ENCODE assay signal across 1 cellular context in the genomic region with DNA sequence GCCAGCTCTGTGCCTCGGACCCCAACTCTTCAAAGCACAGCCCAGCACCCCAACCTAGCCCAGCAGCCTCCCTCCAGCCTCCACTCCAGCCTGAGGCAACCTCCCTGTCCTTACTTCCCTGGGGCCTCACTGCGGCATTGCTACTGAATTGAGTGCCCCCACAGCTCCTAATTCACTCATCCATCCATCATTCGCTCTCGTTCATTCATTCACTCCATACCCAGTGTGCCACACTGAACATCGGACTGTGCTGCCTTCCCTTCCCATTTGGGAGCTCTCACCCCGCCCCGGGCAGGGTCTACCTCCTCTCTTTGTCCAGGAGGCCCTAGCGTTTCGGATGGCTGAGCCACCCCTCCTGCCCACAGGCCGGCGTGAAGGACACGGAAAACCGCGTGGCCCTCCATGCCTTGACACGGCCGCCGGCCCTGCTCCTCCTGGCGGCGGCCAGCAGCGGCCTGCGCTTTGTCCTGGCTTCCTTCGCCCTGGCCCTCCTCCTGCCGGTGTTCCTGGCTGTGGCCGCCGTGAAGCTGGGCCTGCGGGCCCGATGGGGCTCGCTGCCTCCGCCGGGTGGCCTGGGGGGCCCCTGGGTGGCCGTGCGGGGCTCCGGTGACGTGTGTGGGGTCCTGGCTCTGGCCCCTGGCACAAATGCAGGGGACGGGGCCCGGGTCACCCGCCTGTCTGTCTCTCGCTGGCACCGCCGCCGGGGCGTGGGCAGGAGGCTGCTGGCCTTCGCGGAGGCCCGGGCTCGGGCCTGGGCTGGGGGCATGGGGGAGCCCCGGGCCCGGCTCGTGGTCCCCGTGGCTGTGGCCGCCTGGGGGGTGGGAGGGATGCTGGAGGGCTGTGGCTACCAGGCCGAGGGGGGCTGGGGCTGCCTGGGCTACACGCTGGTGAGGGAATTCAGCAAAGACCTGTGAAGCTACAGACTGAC.
TF ChIP-seq lines count a peak whose summit lies in the region.

No MANE protein-coding gene starts in this region.

TF ChIP-seq in H1, 55 proteins besides CTCF, POLR2A, EP300 and RAD21:
- TF ChIP-seq HDAC2 (IDR thresholded peaks at IDR 0.05; ENCODE audit: borderline replicate concordance in 1 of 2, low read depth in 2 of 2, low read length in 2 of 2) (no peak), TAF1 (IDR thresholded peaks at IDR 0.05; ENCODE audit: low read depth, low read length) (no peak), BRCA1 (IDR thresholded peaks at IDR 0.05; ENCODE audit: low read depth, low read length) (no peak), RNF2 (IDR thresholded peaks at IDR 0.05; ENCODE audit: borderline replicate concordance, low read depth, low read length, missing control alignments, poor library complexity, severe bottlenecking) (no peak), SRF (IDR thresholded peaks at IDR 0.05; ENCODE audit: low read depth, low read length) (no peak), RFX5 (IDR thresholded peaks at IDR 0.05; ENCODE audit: borderline replicate concordance, low read depth, low read length) (no peak), RBBP5 (IDR thresholded peaks at IDR 0.05; ENCODE audit: borderline replicate concordance, low read depth, low read length) (no peak), RXRA (IDR thresholded peaks at IDR 0.05; ENCODE audit: insufficient read depth, low read depth, low read length) (no peak), TAF7 (optimal IDR thresholded peaks at IDR 0.05; ENCODE audit: borderline replicate concordance, low read depth, low read length) (no peak), TCF12 (IDR thresholded peaks at IDR 0.05; ENCODE audit: low read depth, low read length) (no peak), TEAD4 (IDR thresholded peaks at IDR 0.05; ENCODE audit: low read depth, low read length) (no peak), EZH2 (IDR thresholded peaks at IDR 0.05; ENCODE audit: low read depth, low read length, severe bottlenecking) (no peak)
- TF ChIP-seq, protein P1, sequence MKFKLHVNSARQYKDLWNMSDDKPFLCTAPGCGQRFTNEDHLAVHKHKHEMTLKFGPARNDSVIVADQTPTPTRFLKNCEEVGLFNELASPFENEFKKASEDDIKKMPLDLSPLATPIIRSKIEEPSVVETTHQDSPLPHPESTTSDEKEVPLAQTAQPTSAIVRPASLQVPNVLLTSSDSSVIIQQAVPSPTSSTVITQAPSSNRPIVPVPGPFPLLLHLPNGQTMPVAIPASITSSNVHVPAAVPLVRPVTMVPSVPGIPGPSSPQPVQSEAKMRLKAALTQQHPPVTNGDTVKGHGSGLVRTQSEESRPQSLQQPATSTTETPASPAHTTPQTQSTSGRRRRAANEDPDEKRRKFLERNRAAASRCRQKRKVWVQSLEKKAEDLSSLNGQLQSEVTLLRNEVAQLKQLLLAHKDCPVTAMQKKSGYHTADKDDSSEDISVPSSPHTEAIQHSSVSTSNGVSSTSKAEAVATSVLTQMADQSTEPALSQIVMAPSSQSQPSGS (IDR thresholded peaks at IDR 0.05; ENCODE audit: low read length): no peak
- TF ChIP-seq, protein P2, sequence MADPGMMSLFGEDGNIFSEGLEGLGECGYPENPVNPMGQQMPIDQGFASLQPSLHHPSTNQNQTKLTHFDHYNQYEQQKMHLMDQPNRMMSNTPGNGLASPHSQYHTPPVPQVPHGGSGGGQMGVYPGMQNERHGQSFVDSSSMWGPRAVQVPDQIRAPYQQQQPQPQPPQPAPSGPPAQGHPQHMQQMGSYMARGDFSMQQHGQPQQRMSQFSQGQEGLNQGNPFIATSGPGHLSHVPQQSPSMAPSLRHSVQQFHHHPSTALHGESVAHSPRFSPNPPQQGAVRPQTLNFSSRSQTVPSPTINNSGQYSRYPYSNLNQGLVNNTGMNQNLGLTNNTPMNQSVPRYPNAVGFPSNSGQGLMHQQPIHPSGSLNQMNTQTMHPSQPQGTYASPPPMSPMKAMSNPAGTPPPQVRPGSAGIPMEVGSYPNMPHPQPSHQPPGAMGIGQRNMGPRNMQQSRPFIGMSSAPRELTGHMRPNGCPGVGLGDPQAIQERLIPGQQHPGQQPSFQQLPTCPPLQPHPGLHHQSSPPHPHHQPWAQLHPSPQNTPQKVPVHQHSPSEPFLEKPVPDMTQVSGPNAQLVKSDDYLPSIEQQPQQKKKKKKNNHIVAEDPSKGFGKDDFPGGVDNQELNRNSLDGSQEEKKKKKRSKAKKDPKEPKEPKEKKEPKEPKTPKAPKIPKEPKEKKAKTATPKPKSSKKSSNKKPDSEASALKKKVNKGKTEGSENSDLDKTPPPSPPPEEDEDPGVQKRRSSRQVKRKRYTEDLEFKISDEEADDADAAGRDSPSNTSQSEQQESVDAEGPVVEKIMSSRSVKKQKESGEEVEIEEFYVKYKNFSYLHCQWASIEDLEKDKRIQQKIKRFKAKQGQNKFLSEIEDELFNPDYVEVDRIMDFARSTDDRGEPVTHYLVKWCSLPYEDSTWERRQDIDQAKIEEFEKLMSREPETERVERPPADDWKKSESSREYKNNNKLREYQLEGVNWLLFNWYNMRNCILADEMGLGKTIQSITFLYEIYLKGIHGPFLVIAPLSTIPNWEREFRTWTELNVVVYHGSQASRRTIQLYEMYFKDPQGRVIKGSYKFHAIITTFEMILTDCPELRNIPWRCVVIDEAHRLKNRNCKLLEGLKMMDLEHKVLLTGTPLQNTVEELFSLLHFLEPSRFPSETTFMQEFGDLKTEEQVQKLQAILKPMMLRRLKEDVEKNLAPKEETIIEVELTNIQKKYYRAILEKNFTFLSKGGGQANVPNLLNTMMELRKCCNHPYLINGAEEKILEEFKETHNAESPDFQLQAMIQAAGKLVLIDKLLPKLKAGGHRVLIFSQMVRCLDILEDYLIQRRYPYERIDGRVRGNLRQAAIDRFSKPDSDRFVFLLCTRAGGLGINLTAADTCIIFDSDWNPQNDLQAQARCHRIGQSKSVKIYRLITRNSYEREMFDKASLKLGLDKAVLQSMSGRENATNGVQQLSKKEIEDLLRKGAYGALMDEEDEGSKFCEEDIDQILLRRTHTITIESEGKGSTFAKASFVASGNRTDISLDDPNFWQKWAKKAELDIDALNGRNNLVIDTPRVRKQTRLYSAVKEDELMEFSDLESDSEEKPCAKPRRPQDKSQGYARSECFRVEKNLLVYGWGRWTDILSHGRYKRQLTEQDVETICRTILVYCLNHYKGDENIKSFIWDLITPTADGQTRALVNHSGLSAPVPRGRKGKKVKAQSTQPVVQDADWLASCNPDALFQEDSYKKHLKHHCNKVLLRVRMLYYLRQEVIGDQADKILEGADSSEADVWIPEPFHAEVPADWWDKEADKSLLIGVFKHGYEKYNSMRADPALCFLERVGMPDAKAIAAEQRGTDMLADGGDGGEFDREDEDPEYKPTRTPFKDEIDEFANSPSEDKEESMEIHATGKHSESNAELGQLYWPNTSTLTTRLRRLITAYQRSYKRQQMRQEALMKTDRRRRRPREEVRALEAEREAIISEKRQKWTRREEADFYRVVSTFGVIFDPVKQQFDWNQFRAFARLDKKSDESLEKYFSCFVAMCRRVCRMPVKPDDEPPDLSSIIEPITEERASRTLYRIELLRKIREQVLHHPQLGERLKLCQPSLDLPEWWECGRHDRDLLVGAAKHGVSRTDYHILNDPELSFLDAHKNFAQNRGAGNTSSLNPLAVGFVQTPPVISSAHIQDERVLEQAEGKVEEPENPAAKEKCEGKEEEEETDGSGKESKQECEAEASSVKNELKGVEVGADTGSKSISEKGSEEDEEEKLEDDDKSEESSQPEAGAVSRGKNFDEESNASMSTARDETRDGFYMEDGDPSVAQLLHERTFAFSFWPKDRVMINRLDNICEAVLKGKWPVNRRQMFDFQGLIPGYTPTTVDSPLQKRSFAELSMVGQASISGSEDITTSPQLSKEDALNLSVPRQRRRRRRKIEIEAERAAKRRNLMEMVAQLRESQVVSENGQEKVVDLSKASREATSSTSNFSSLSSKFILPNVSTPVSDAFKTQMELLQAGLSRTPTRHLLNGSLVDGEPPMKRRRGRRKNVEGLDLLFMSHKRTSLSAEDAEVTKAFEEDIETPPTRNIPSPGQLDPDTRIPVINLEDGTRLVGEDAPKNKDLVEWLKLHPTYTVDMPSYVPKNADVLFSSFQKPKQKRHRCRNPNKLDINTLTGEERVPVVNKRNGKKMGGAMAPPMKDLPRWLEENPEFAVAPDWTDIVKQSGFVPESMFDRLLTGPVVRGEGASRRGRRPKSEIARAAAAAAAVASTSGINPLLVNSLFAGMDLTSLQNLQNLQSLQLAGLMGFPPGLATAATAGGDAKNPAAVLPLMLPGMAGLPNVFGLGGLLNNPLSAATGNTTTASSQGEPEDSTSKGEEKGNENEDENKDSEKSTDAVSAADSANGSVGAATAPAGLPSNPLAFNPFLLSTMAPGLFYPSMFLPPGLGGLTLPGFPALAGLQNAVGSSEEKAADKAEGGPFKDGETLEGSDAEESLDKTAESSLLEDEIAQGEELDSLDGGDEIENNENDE (IDR thresholded peaks at IDR 0.05; ENCODE audit: insufficient replicate concordance, low read length): no peak
- TF ChIP-seq, protein P3, sequence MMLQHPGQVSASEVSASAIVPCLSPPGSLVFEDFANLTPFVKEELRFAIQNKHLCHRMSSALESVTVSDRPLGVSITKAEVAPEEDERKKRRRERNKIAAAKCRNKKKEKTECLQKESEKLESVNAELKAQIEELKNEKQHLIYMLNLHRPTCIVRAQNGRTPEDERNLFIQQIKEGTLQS (IDR thresholded peaks at IDR 0.05; ENCODE audit: insufficient read depth, low read depth, low read length): no peak
TF ChIP-seq in H1: peak in this region for 0.
